Comparison of ENCODE assay signal across 8 cellular contexts in genomic region chr9:34665109-34665380, GRCh38. TPM values are rescaled to one million over a fixed set of nuclear protein-coding genes. Genes with fewer than 3 reads are reported as not detected.
DNase-seq lines count a peak whose midpoint lies in the region; ATAC-seq and TF ChIP-seq lines count a peak whose summit lies in the region.

No MANE protein-coding gene starts in this region.

- H3K4me3 ChIP-seq in BLaER1 treated with 17β-estradiol and CSF1 and Interleukin-3, amounts not matched to agents 10 nM and 100 nM = peak overlapping the region; percentile 55 to 72 (median 62)
- H3K4me3 ChIP-seq in GM23248 = peak overlapping the region; percentile 70
- H3K4me3 ChIP-seq in WI38 (ENCODE audit: low read depth, low read length) = peak overlapping the region; percentile 87
- peak overlapping the region; percentile 68 for H3K4me3 ChIP-seq in iPS-20b (ENCODE audit: low read length)
- peak overlapping the region; percentile 60 for H3K4me3 ChIP-seq in thymus (ENCODE audit: low read length)

- H3K9me2 ChIP-seq in GM23248 (ENCODE audit: insufficient read depth) = no peaks in the 10 kb centered on the region

- peak overlapping the region; percentile 91 to 100 (median 98) for H3K4me2 ChIP-seq in BLaER1 treated with 17β-estradiol and CSF1 and Interleukin-3, amounts not matched to agents 10 nM and 100 nM
- peak overlapping the region; percentile 78 for H3K4me2 ChIP-seq in GM23248 (ENCODE audit: unreplicated experiment)

- WGBS in GM23248 (ENCODE audit: low coverage in 1 of 2, low lambda C conversion rate in 2 of 2, missing lambda C conversion rate in 2 of 2), 2 experiments = 0 to 1% methylated on average over 12 to 17 of the region's 20 CpGs
- 2% methylated on average over 20 of the region's 20 CpGs for WGBS in thymus

- peaks cover 6 to 11% (median 9%) of the 10 kb centered on the region in 11 experiments; a peak in 17 of 22 replicates for H3K9me3 ChIP-seq in BLaER1 treated with 17β-estradiol and CSF1 and Interleukin-3, amounts not matched to agents 10 nM and 100 nM (replicated peaks in 1 of 11)
- H3K9me3 ChIP-seq in GM23248 (ENCODE audit: low read depth) (no peaks in the 10 kb centered on the region), iPS-20b (ENCODE audit: insufficient read depth, low read depth, low read length) (peaks cover 4% of the 10 kb centered on the region; the same call in 1 of the 2 replicates), thymus (ENCODE audit: control insufficient read depth) (no peaks in the 10 kb centered on the region)

- TF ChIP-seq CTCF in WI38 (IDR thresholded peaks at IDR 0.05; ENCODE audit: low read depth, low read length) = no peak

- no peak for ATAC-seq in GM21360 (IDR thresholded peaks at IDR 0.05; ENCODE audit: unreplicated experiment)

- H3K9ac ChIP-seq in BLaER1 treated with 17β-estradiol and CSF1 and Interleukin-3, amounts not matched to agents 10 nM and 100 nM = peak overlapping the region; percentile 65 to 79 (median 74); a peak in 21 of 22 replicates
- H3K9ac ChIP-seq in GM23248 (peak overlapping the region; percentile 93), iPS-20b (ENCODE audit: low read depth, low read length) (no peak overlapping the region)

- H3K4me1 ChIP-seq in BLaER1 treated with 17β-estradiol and CSF1 and Interleukin-3, amounts not matched to agents 10 nM and 100 nM = peaks cover 8 to 21% (median 15%) of the 10 kb centered on the region in 10 experiments
- H3K4me1 ChIP-seq in GM23248 (ENCODE audit: insufficient read depth) = peaks cover 7% of the 10 kb centered on the region; the same call in 1 of the 2 replicates
- H3K4me1 ChIP-seq in iPS-20b (ENCODE audit: insufficient read depth, low read length) = no peaks in the 10 kb centered on the region; the same call in 1 of the 2 replicates
- H3K4me1 ChIP-seq in thymus (ENCODE audit: control insufficient read depth, insufficient read depth, low read length) = peaks cover 19% of the 10 kb centered on the region

- peak overlapping the region in 8 of 11 experiments; percentile 35 to 70 (median 49); a peak in 15 of 22 replicates for H3K27ac ChIP-seq in BLaER1 treated with 17β-estradiol and CSF1 and Interleukin-3, amounts not matched to agents 10 nM and 100 nM
- H3K27ac ChIP-seq in GM23248 (peak overlapping the region; percentile 70), iPS-20b (ENCODE audit: low read length) (no peak overlapping the region), thymus (ENCODE audit: low read depth) (peak overlapping the region; percentile 68)

- DNase-seq in GM23248 (no peak), superior temporal gyrus (ENCODE audit: extremely low spot score) (no peak), middle frontal gyrus (ENCODE audit: extremely low spot score, low spot score) (no peak)

- in situ Hi-C loops in GM23248 (cut with MboI) = no loop called here

- no peaks in the 10 kb centered on the region for H3K27me3 ChIP-seq in BLaER1 treated with 17β-estradiol and CSF1 and Interleukin-3, amounts not matched to agents 10 nM and 100 nM
- no peaks in the 10 kb centered on the region for H3K27me3 ChIP-seq in GM23248 (replicated peaks; ENCODE audit: insufficient read depth)
- H3K27me3 ChIP-seq in iPS-20b (ENCODE audit: insufficient read depth, low read length) = peaks cover 3% of the 10 kb centered on the region; the same call in 1 of the 2 replicates
- no peaks in the 10 kb centered on the region for H3K27me3 ChIP-seq in thymus (ENCODE audit: control insufficient read depth, insufficient read depth)

- peaks cover 15% of the 10 kb centered on the region; the same call in 1 of the 2 replicates for H3F3A ChIP-seq in GM23248 (ENCODE audit: insufficient read depth)

- peaks cover 0 to 6% (median 0%) of the 10 kb centered on the region in 11 experiments; a peak in 3 of 22 replicates for H3K36me3 ChIP-seq in BLaER1 treated with 17β-estradiol and CSF1 and Interleukin-3, amounts not matched to agents 10 nM and 100 nM
- H3K36me3 ChIP-seq in GM23248 (ENCODE audit: low read depth) = no peaks in the 10 kb centered on the region
- H3K36me3 ChIP-seq in iPS-20b (ENCODE audit: insufficient read depth, low read depth, low read length) = no peaks in the 10 kb centered on the region; the same call in 1 of the 2 replicates
- no peaks in the 10 kb centered on the region for H3K36me3 ChIP-seq in thymus (ENCODE audit: control insufficient read depth, insufficient read depth)

- peak overlapping the region; percentile 85 for H2AFZ ChIP-seq in GM23248

- H3K79me2 ChIP-seq in GM23248 (ENCODE audit: insufficient read depth) = peaks cover 25% of the 10 kb centered on the region

- 0 out of 22 replicates have a peak, but pooled peaks cover 0 to 2% (median 0%) of the 10 kb centered on the region in 11 experiments for H4K20me1 ChIP-seq in BLaER1 treated with 17β-estradiol and CSF1 and Interleukin-3, amounts not matched to agents 10 nM and 100 nM
- H4K20me1 ChIP-seq in GM23248 (ENCODE audit: insufficient read depth) = no peaks in the 10 kb centered on the region

RNA-seq across cellular contexts. Expression of gene CCL27, which starts 2.6 kb away (rescaled TPM):
- total RNA-seq in GM23248 (2014; rRNA removed; shearing (Covaris generic)) = not detected in 2 replicates
- polyA plus RNA-seq in GM23248 (2016; fragmentation: Nextera tagmentation; extraction: Ambion mirVana) (0.48 and 0.50 TPM in 2 replicates), thymus (48.4 TPM)

RNA-seq across cellular contexts. Expression of gene IL11RA, which starts 13.1 kb away (rescaled TPM):
- total RNA-seq in GM23248 (2014; rRNA removed; shearing (Covaris generic)) = 50.7 and 52.3 TPM in 2 replicates
- polyA plus RNA-seq in GM23248 (2016; fragmentation: Nextera tagmentation; extraction: Ambion mirVana) (44.0 and 44.1 TPM in 2 replicates), thymus (52.8 TPM)

RNA-seq across cellular contexts. Expression of gene GALT, which starts 18.6 kb away (rescaled TPM):
- 22.4 and 25.5 TPM in 2 replicates for total RNA-seq in GM23248 (2014; rRNA removed; shearing (Covaris generic))
- polyA plus RNA-seq in GM23248 (2016; fragmentation: Nextera tagmentation; extraction: Ambion mirVana) = 28.5 and 29.1 TPM in 2 replicates
- 61.8 TPM for polyA plus RNA-seq in thymus

RNA-seq across cellular contexts. Expression of gene CCL19, which starts 26.0 kb away (rescaled TPM):
- total RNA-seq in GM23248 (2014; rRNA removed; shearing (Covaris generic)) = not detected in 2 replicates
- polyA plus RNA-seq in GM23248 (2016; fragmentation: Nextera tagmentation; extraction: Ambion mirVana) (not detected in 2 replicates), thymus (588 TPM)

RNA-seq across cellular contexts. Expression of gene SIGMAR1, which starts 27.5 kb away (rescaled TPM):
- 138 and 148 TPM in 2 replicates for total RNA-seq in GM23248 (2014; rRNA removed; shearing (Covaris generic))
- polyA plus RNA-seq in GM23248 (2016; fragmentation: Nextera tagmentation; extraction: Ambion mirVana) (142 and 147 TPM in 2 replicates), thymus (24.6 TPM)

Comparison
In these comparisons a context has a peak if more than half of its experiments do, and no peak if none do; other contexts are left out.
1. RNA of gene CCL27, which starts 2.6 kb away (polyA plus RNA-seq): 48.4 TPM in thymus (single experiment); 0.48 to 0.50 TPM in GM23248; every median in the first group is over 10 times any median in the second.
2. Peak in every context shown above with its lines, with median percentiles within 50 percentile points of each other: H3K4me3 ChIP-seq.